In the genomic region with DNA sequence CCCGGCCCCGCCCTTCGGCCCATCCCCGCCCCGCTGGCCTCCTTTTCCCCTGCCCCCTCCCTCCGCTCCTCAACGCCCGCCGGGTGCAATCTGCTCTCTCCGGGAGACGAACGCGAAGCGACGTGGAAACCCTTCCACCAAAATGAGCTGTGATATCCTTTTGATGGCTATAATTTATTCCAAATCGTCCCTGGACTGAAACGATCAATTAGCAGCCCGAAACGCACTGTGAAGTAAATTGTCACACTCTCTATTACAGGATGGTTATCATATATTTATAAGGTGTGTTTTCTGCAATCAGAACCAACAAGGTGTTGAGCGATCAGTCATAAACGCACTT, we compare ENCODE assay signal across 8 cellular contexts.
DNase-seq lines count a peak whose midpoint lies in the region; ATAC-seq and TF ChIP-seq lines count a peak whose summit lies in the region.

No MANE protein-coding gene starts in this region.

- peaks cover 8% of the 10 kb centered on the region for H3K27me3 Mint-ChIP-seq in endothelial cell (ENCODE audit: unreplicated experiment)

- H3K4me3 Mint-ChIP-seq in endothelial cell (ENCODE audit: unreplicated experiment) = peak overlapping the region; percentile 87

- no peak overlapping the region for H3K9ac ChIP-seq in MM.1S (ENCODE audit: low read length)
- H3K9ac ChIP-seq in parathyroid adenoma = no peak overlapping the region

- H2AFZ ChIP-seq in MM.1S (ENCODE audit: low read length) = peak overlapping the region; percentile 52
- peak overlapping the region; percentile 73 for H2AFZ ChIP-seq in parathyroid adenoma

- no peaks in the 10 kb centered on the region for H3K9me2 ChIP-seq in MM.1S (replicated peaks; ENCODE audit: insufficient read depth, low read length)

- H3K4me1 ChIP-seq in MM.1S (ENCODE audit: low read length) = 0 out of 2 replicates have a peak, but pooled peaks cover 3% of the 10 kb centered on the region
- H3K4me1 ChIP-seq in parathyroid adenoma = no peaks in the 10 kb centered on the region

- H3K27ac ChIP-seq in MM.1S (ENCODE audit: low read length) (no peak overlapping the region), parathyroid adenoma (no peak overlapping the region)

- 0 out of 2 replicates have a peak, but pooled peaks cover 3% of the 10 kb centered on the region for H3F3A ChIP-seq in MM.1S (ENCODE audit: insufficient read depth, low read length)

- H3K36me3 Mint-ChIP-seq in endothelial cell (ENCODE audit: low read depth, unreplicated experiment) = peaks cover 4% of the 10 kb centered on the region

- no peaks in the 10 kb centered on the region for H3K9me3 ChIP-seq in MM.1S (replicated peaks; ENCODE audit: insufficient read depth, low read length)
- no peaks in the 10 kb centered on the region for H3K9me3 ChIP-seq in parathyroid adenoma (ENCODE audit: control insufficient read depth, low read length)

- no peaks in the 10 kb centered on the region for H3K27me3 ChIP-seq in MM.1S (replicated peaks; ENCODE audit: insufficient read depth, low read length)
- H3K27me3 ChIP-seq in parathyroid adenoma (ENCODE audit: control insufficient read depth, insufficient read depth, low read length) = no peaks in the 10 kb centered on the region

- no peak for ATAC-seq in omental fat pad (ENCODE audit: low FRiP score)
- no peak for ATAC-seq in GM18858 (IDR thresholded peaks at IDR 0.05; ENCODE audit: unreplicated experiment)

- peak overlapping the region; percentile 90 for H3K4me2 ChIP-seq in MM.1S (ENCODE audit: low read depth, low read length)
- peak overlapping the region; percentile 50 for H3K4me2 ChIP-seq in parathyroid adenoma (ENCODE audit: low read length)

- H4K20me1 ChIP-seq in MM.1S (ENCODE audit: insufficient read depth, low read length) = no peaks in the 10 kb centered on the region

- H3K9me3 Mint-ChIP-seq in endothelial cell (ENCODE audit: unreplicated experiment) = no peaks in the 10 kb centered on the region

- H3K36me3 ChIP-seq in MM.1S (replicated peaks; ENCODE audit: insufficient read depth, low read length) (no peaks in the 10 kb centered on the region), parathyroid adenoma (ENCODE audit: control insufficient read depth, insufficient read depth, low read length) (no peaks in the 10 kb centered on the region)

- H3K79me2 ChIP-seq in MM.1S (ENCODE audit: low read length) (no peaks in the 10 kb centered on the region), parathyroid adenoma (no peaks in the 10 kb centered on the region)

- H3K4me1 Mint-ChIP-seq in endothelial cell (ENCODE audit: unreplicated experiment) = no peaks in the 10 kb centered on the region

- H3K4me3 ChIP-seq in MM.1S (ENCODE audit: low read length) = peak overlapping the region; percentile 60
- H3K4me3 ChIP-seq in parathyroid adenoma (ENCODE audit: low read depth, low read length) = peak overlapping the region; percentile 30

- no peak overlapping the region for H3K27ac Mint-ChIP-seq in endothelial cell (ENCODE audit: unreplicated experiment)

- no peak for TF ChIP-seq CTCF in MM.1S (IDR thresholded peaks at IDR 0.05; ENCODE audit: low read length)
- TF ChIP-seq CTCF in endothelial cell (IDR thresholded peaks at IDR 0.05; ENCODE audit: unreplicated experiment) = no peak
- TF ChIP-seq CTCF in parathyroid adenoma (IDR thresholded peaks at IDR 0.05) = no peak
- TF ChIP-seq CTCF in omental fat pad (IDR thresholded peaks at IDR 0.05) = no peak

- DNase-seq in DMS53 treated with DMSO at 0.1 percent for 48 hours (lab: John Stamatoyannopoulos, UW; ENCODE audit: unreplicated experiment) = peak; percentile 64
- no peak for DNase-seq in MM.1S
- no peak for DNase-seq in endothelial cell (ENCODE audit: low spot score)
- DNase-seq in anterior cingulate cortex (lab: John Stamatoyannopoulos, UW) = no peak
- no peak for DNase-seq in cerebellum (ENCODE audit: low spot score)
- no peak for DNase-seq in omental fat pad (ENCODE audit: low spot score)
